8 cellular contexts compared by ENCODE assay signal in genomic region chr10:21532694-21533576, GRCh38. TPM values are rescaled to one million over a fixed set of nuclear protein-coding genes. Genes with fewer than 3 reads are reported as not detected.
DNase-seq lines count a peak whose midpoint lies in the region; ATAC-seq and TF ChIP-seq lines count a peak whose summit lies in the region.

No MANE protein-coding gene starts in this region.

- H3K4me3 Mint-ChIP-seq in natural killer cell = peak overlapping the region; percentile 91

- H3K27me3 ChIP-seq in MM.1S (replicated peaks; ENCODE audit: insufficient read depth, low read length) = peaks cover 24% of the 10 kb centered on the region

- H3K4me3 ChIP-seq in MM.1S (ENCODE audit: low read length) (peak overlapping the region; percentile 81), coronary artery (peak overlapping the region; percentile 81)

- no peak for TF ChIP-seq CTCF in MM.1S (IDR thresholded peaks at IDR 0.05; ENCODE audit: low read length)
- TF ChIP-seq CTCF in coronary artery (IDR thresholded peaks at IDR 0.05) = no peak
- TF ChIP-seq CTCF in natural killer cell (IDR thresholded peaks at IDR 0.05) = no peak

- DNase-seq in DMS53 (lab: John Stamatoyannopoulos, UW) = peak; percentile 62
- no peak for DNase-seq in MM.1S
- DNase-seq in coronary artery (ENCODE audit: low spot score) = no peak
- no peak for DNase-seq in natural killer cell
- no peak for DNase-seq in NCI-H2107 treated with DMSO at 0.1 percent for 48 hours (lab: John Stamatoyannopoulos, UW; ENCODE audit: unreplicated experiment)
- DNase-seq in left lobe of liver (ENCODE audit: low spot score) = no peak

- H3K79me2 ChIP-seq in MM.1S (ENCODE audit: low read length) = peaks cover 28% of the 10 kb centered on the region

- H3K9ac ChIP-seq in MM.1S (ENCODE audit: low read length) = peak overlapping the region; percentile 78; the same call in 1 of the 2 replicates

- peaks cover 15% of the 10 kb centered on the region for H3K4me1 ChIP-seq in MM.1S (ENCODE audit: low read length)

- H2AFZ ChIP-seq in MM.1S (ENCODE audit: low read length) = peak overlapping the region; percentile 99

- no peaks in the 10 kb centered on the region for H4K20me1 ChIP-seq in MM.1S (ENCODE audit: insufficient read depth, low read length)

- no peaks in the 10 kb centered on the region for H3K9me3 Mint-ChIP-seq in natural killer cell

- H3K9me3 ChIP-seq in MM.1S (replicated peaks; ENCODE audit: insufficient read depth, low read length) = no peaks in the 10 kb centered on the region

- no peaks in the 10 kb centered on the region for H3K9me2 ChIP-seq in MM.1S (replicated peaks; ENCODE audit: insufficient read depth, low read length)

- H3K4me1 Mint-ChIP-seq in natural killer cell = peaks cover 14 to 16% of the 10 kb centered on the region in 2 donors

- H3K27ac ChIP-seq in MM.1S (ENCODE audit: low read length) (peak overlapping the region; percentile 62; the same call in 1 of the 2 replicates), coronary artery (peak overlapping the region; percentile 96 to 99)

- H3K4me2 ChIP-seq in MM.1S (ENCODE audit: low read depth, low read length) = peak overlapping the region; percentile 100

- H3K36me3 Mint-ChIP-seq in natural killer cell = no peaks in the 10 kb centered on the region

- ATAC-seq in GM19395 (IDR thresholded peaks at IDR 0.05; ENCODE audit: unreplicated experiment) (peak; percentile 11), natural killer cell (no peak), left lobe of liver (no peak), HG03139 (IDR thresholded peaks at IDR 0.05; ENCODE audit: unreplicated experiment) (no peak)

- intact Hi-C loops in natural killer cell (cut with micrococcal nuclease) = loop anchor here (5.0 kb wide), 3 partner anchors 36 to 784 kb away; partner anchors contain the start of gene COMMD3

- peak overlapping the region; percentile 76 to 90 for H3K27ac Mint-ChIP-seq in natural killer cell

- H3K27me3 Mint-ChIP-seq in natural killer cell (ENCODE audit: low read depth in 2 of 2) = peaks cover 7 to 16% of the 10 kb centered on the region in 2 donors

- H3F3A ChIP-seq in MM.1S (ENCODE audit: insufficient read depth, low read length) = peaks cover 9% of the 10 kb centered on the region; the same call in 1 of the 2 replicates

- H3K36me3 ChIP-seq in MM.1S (replicated peaks; ENCODE audit: insufficient read depth, low read length) = no peaks in the 10 kb centered on the region; the same call in none of the 2 replicates

RNA-seq across cellular contexts. Expression of gene MLLT10, which starts 1.1 kb away (rescaled TPM):
- total RNA-seq in natural killer cell = 10 to 100 TPM; 40.4 to 65.2 (median 60.0) TPM
- total RNA-seq in left lobe of liver = 19.5 TPM

RNA-seq across cellular contexts. Expression of gene SKIDA1, which starts 7.5 kb away (rescaled TPM):
- not detected for total RNA-seq in natural killer cell
- 3.4 TPM for total RNA-seq in left lobe of liver
